In the genomic region with DNA sequence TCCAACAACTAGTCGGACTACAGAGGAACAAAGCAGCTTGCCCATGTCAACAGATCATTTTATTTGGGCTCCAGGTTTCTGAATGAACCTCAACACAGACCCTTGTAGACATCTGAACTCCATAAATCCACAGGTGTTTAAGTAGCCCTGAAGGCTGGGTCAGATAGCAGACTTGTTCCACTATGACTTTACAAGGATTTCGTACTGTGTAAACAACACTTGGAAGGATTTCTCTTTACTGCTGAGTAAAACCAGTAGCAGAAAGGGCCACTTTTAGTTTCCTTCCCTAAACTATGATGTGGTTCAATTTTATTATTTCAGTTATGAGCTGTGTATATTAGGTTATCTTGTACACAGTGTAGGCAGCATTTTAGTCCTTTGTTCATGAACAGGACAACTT, we compare ENCODE assay signal across 18 cellular contexts.
DNase-seq lines count a peak whose midpoint lies in the region; ATAC-seq and TF ChIP-seq lines count a peak whose summit lies in the region.
"Had no signal": no experiment of that assay in that cellular context is flagged by ENCODE, and none has a peak within 500 bp of the region (broad histone marks: within the 10 kb centered on the region; RNA-seq: fewer than 3 reads in every experiment).

No MANE protein-coding gene starts in this region.

- peak; percentile 45 for ATAC-seq in mucosa of descending colon
- ATAC-seq: Right ventricle myocardium inferior had no signal

- no peak overlapping the region for H3K4me3 ChIP-seq in mucosa of descending colon
- H3K4me3 ChIP-seq: BLaER1 treated with 17β-estradiol and CSF1 and Interleukin-3, amounts not matched to agents 10 nM and 100 nM; MG63; SK-N-MC had no signal

- no peak for TF ChIP-seq CTCF in mucosa of descending colon (IDR thresholded peaks at IDR 0.05)
- no peak for TF ChIP-seq CTCF in RWPE1 (conservative IDR thresholded peaks at IDR 0.05; ENCODE audit: low read depth)

- H3K4me1 Mint-ChIP-seq in T-helper 2 cell treated with Interferon-gamma antibody and Interleukin-4, amounts not matched to agents 5 μg/mL and 100 μg/mL, for 36 hours (ENCODE audit: low read depth) = no peaks in the 10 kb centered on the region

- POLR2A ChIA-PET in HEK293T (lab: Yijun Ruan, JAX) = no interaction called here
- POLR2A ChIA-PET in RWPE1 (lab: Yijun Ruan, JAX; ENCODE audit: low non-redundant PET) = no interaction called here

- H3K4me3 Mint-ChIP-seq in T-helper 2 cell treated with Interferon-gamma antibody and Interleukin-4, amounts not matched to agents 5 μg/mL and 100 μg/mL, for 36 hours = no peak overlapping the region

- H3K9me3 Mint-ChIP-seq in T-helper 2 cell treated with Interferon-gamma antibody and Interleukin-4, amounts not matched to agents 5 μg/mL and 100 μg/mL, for 36 hours = no peaks in the 10 kb centered on the region

- no peak overlapping the region for H3K27ac Mint-ChIP-seq in T-helper 2 cell treated with Interferon-gamma antibody and Interleukin-4, amounts not matched to agents 5 μg/mL and 100 μg/mL, for 36 hours

- no peak overlapping the region for H3K27ac ChIP-seq in RWPE1
- H3K27ac ChIP-seq: BLaER1 treated with 17β-estradiol and CSF1 and Interleukin-3, amounts not matched to agents 10 nM and 100 nM; SK-N-MC had no signal

- no peaks in the 10 kb centered on the region for H3K36me3 ChIP-seq in mucosa of descending colon (ENCODE audit: low read depth)
- H3K36me3 ChIP-seq: BLaER1 treated with 17β-estradiol and CSF1 and Interleukin-3, amounts not matched to agents 10 nM and 100 nM; MG63 had no signal

- DNase-seq in NCI-H1417 (lab: John Stamatoyannopoulos, UW) = peak in 2 of 3 experiments; percentile 9 to 82
- DNase-seq in NCI-H1417 treated with DMSO at 0.1 percent for 48 hours (lab: John Stamatoyannopoulos, UW) = no peak
- DNase-seq in HEK293T (ENCODE audit: extremely low spot score) = peak; percentile 33
- DNase-seq in NCI-H187 treated with DMSO at 0.1 percent for 48 hours (lab: John Stamatoyannopoulos, UW) = peak; percentile 41
- DNase-seq in mucosa of descending colon = no peak
- no peak for DNase-seq in T-helper 2 cell treated with Interferon-gamma antibody and Interleukin-4, amounts not matched to agents 5 μg/mL and 100 μg/mL, for 36 hours (ENCODE audit: low spot score)
- no peak for DNase-seq in mesenteric fat pad (ENCODE audit: low spot score)
- DNase-seq in RWPE1 (ENCODE audit: low spot score) = no peak
- DNase-seq: DMS 273 treated with DMSO at 0.1 percent for 48 hours, H7, KG1, MG63, NCI-H1105, NCI-H1930, T-helper 1 cell had no signal

- intact Hi-C loops in mucosa of descending colon (cut with DNase I, micrococcal nuclease) = no loop called here

- CTCF ChIA-PET in HEK293T (lab: Yijun Ruan, JAX) (interaction anchor here (0.7 kb wide), 1 partner anchor 9 kb away, joined by 3 read pairs; no protein-coding TSS in a partner anchor), RWPE1 (lab: Yijun Ruan, JAX) (interaction anchor here (0.7 kb wide), 1 partner anchor 222 kb away, joined by 3 read pairs; no protein-coding TSS in a partner anchor)

- no peaks in the 10 kb centered on the region for H3K36me3 Mint-ChIP-seq in T-helper 2 cell treated with Interferon-gamma antibody and Interleukin-4, amounts not matched to agents 5 μg/mL and 100 μg/mL, for 36 hours (ENCODE audit: low read depth)

- H3K4me1 ChIP-seq in mucosa of descending colon (ENCODE audit: low read depth) = no peaks in the 10 kb centered on the region
- H3K4me1 ChIP-seq: BLaER1 treated with 17β-estradiol and CSF1 and Interleukin-3, amounts not matched to agents 10 nM and 100 nM had no signal

- H3K9me3 ChIP-seq in mucosa of descending colon = no peaks in the 10 kb centered on the region
- H3K9me3 ChIP-seq: MG63 had no signal

- H3K27me3 Mint-ChIP-seq in T-helper 2 cell treated with Interferon-gamma antibody and Interleukin-4, amounts not matched to agents 5 μg/mL and 100 μg/mL, for 36 hours (ENCODE audit: low read depth) = no peaks in the 10 kb centered on the region

TF ChIP-seq in HEK293T, 16 proteins besides CTCF, POLR2A, EP300 and RAD21:
- no peak for TF ChIP-seq L3MBTL2 (conservative IDR thresholded peaks at IDR 0.05)
- TF ChIP-seq BHLHE40 (IDR thresholded peaks at IDR 0.05; ENCODE audit: borderline replicate concordance) = no peak
- no peak for TF ChIP-seq SP1 (IDR thresholded peaks at IDR 0.05)
- TF ChIP-seq SUZ12 (IDR thresholded peaks at IDR 0.05) = no peak
- 0 out of 2 replicates have a peak, but pooled peaks have one; percentile 52 for TF ChIP-seq FOXK2 (IDR thresholded peaks at IDR 0.05)
- TF ChIP-seq ELF4 (IDR thresholded peaks at IDR 0.05) = no peak
- no peak for TF ChIP-seq HDGF (IDR thresholded peaks at IDR 0.05; ENCODE audit: borderline replicate concordance)
- TF ChIP-seq ZNF384 (IDR thresholded peaks at IDR 0.05) = no peak
- TF ChIP-seq NFRKB (IDR thresholded peaks at IDR 0.05) = no peak
- TF ChIP-seq CTBP1 (IDR thresholded peaks at IDR 0.05; ENCODE audit: borderline replicate concordance) = no peak
- no peak for TF ChIP-seq TARDBP (IDR thresholded peaks at IDR 0.05)
- TF ChIP-seq, protein P1, sequence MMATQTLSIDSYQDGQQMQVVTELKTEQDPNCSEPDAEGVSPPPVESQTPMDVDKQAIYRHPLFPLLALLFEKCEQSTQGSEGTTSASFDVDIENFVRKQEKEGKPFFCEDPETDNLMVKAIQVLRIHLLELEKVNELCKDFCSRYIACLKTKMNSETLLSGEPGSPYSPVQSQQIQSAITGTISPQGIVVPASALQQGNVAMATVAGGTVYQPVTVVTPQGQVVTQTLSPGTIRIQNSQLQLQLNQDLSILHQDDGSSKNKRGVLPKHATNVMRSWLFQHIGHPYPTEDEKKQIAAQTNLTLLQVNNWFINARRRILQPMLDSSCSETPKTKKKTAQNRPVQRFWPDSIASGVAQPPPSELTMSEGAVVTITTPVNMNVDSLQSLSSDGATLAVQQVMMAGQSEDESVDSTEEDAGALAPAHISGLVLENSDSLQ (IDR thresholded peaks at IDR 0.05) = peak; percentile 52
- no peak for TF ChIP-seq LEF1 (IDR thresholded peaks at IDR 0.05; ENCODE audit: borderline replicate concordance)
- TF ChIP-seq FOXA1 (IDR thresholded peaks at IDR 0.05) = peak; percentile 79

Comparison
In these comparisons a context has a peak if more than half of its experiments do, and no peak if none do; other contexts are left out.
1. DNase-seq: peak in NCI-H1417 (2 of 3), HEK293T (single experiment) and NCI-H187 treated with DMSO at 0.1 percent for 48 hours (single experiment); none in NCI-H1417 treated with DMSO at 0.1 percent for 48 hours (single experiment), mucosa of descending colon (0 of 3), T-helper 2 cell treated with Interferon-gamma antibody and Interleukin-4, amounts not matched to agents 5 μg/mL and 100 μg/mL, for 36 hours (single experiment), mesenteric fat pad (single experiment) and RWPE1 (single experiment).